ENCODE assay signal across 24 cellular contexts in genomic region chr2:129755786-129756185, GRCh38.
"Had no signal": no experiment of that assay in that cellular context is flagged by ENCODE, and none has a peak within 500 bp of the region (broad histone marks: within the 10 kb centered on the region; RNA-seq: fewer than 3 reads in every experiment).

No MANE protein-coding gene starts in this region.

- H3K9ac ChIP-seq: parathyroid adenoma had no signal

- H3K9me3 ChIP-seq: lower lobe of right lung, prostate gland, testis, transverse colon had no signal

- H3K27ac ChIP-seq: coronary artery, dorsolateral prefrontal cortex, heart right ventricle, left ventricle myocardium inferior, lower lobe of right lung, parathyroid adenoma, prostate gland, testis, transverse colon had no signal

- H3K27me3 ChIP-seq: testis, transverse colon had no signal

- H2AFZ ChIP-seq: parathyroid adenoma had no signal

- H3K79me2 ChIP-seq: parathyroid adenoma had no signal

- H3K4me3 ChIP-seq: coronary artery, dorsolateral prefrontal cortex, heart right ventricle, left ventricle myocardium inferior, lower lobe of right lung, prostate gland, testis, transverse colon had no signal

- H3K4me1 Mint-ChIP-seq: immature natural killer cell; memory B cell; stimulated activated naive CD8-positive, alpha-beta T cell treated with anti-CD3 and anti-CD28 coated beads, Interleukin-15, amount 100 ng/mL, for 72 hours had no signal

- H3K4me3 Mint-ChIP-seq: immature natural killer cell; memory B cell; natural killer cell treated with Interleukin-12 subunit alpha and Interleukin-12 subunit beta and Interleukin-15 and Interleukin-18, amount 100 ng/mL, for 72 hours; stimulated activated naive B cell treated with anti-CD40 and anti-IgM and Interleukin-4, amounts not matched to agents 10 μg/mL and 1 μg/mL and 100 μg/mL, for 72 hours; stimulated activated naive CD8-positive, alpha-beta T cell treated with anti-CD3 and anti-CD28 coated beads, Interleukin-15, amount 100 ng/mL, for 72 hours had no signal

- H3K36me3 Mint-ChIP-seq: immature natural killer cell; memory B cell; natural killer cell treated with Interleukin-12 subunit alpha and Interleukin-12 subunit beta and Interleukin-15 and Interleukin-18, amount 100 ng/mL, for 72 hours had no signal

- ATAC-seq: esophagus mucosa; heart right ventricle; left cardiac atrium; lower lobe of right lung; natural killer cell treated with Interleukin-12 subunit alpha and Interleukin-12 subunit beta and Interleukin-15 and Interleukin-18, amount 100 ng/mL, for 72 hours; sciatic nerve; stimulated activated naive B cell treated with anti-CD40 and anti-IgM and Interleukin-4, amounts not matched to agents 10 μg/mL and 1 μg/mL and 100 μg/mL, for 72 hours; stimulated activated naive CD8-positive, alpha-beta T cell treated with anti-CD3 and anti-CD28 coated beads, Interleukin-15, amount 100 ng/mL, for 72 hours had no signal

- H3K27ac Mint-ChIP-seq: immature natural killer cell; memory B cell; natural killer cell treated with Interleukin-12 subunit alpha and Interleukin-12 subunit beta and Interleukin-15 and Interleukin-18, amount 100 ng/mL, for 72 hours; stimulated activated naive B cell treated with anti-CD40 and anti-IgM and Interleukin-4, amounts not matched to agents 10 μg/mL and 1 μg/mL and 100 μg/mL, for 72 hours; stimulated activated naive CD8-positive, alpha-beta T cell treated with anti-CD3 and anti-CD28 coated beads, Interleukin-15, amount 100 ng/mL, for 72 hours had no signal

- H3K4me1 ChIP-seq: left ventricle myocardium inferior, lower lobe of right lung, parathyroid adenoma, prostate gland, testis had no signal

- DNase-seq: dorsolateral prefrontal cortex; effector memory CD4-positive, alpha-beta T cell; heart right ventricle; hypothalamus; immature natural killer cell; kidney; left cardiac atrium; left ventricle myocardium inferior; lower lobe of right lung; midbrain; occipital lobe; stimulated activated CD4-positive, alpha-beta T cell treated with anti-CD3 and anti-CD28 coated beads, Interleukin-2, amount 100 ng/mL, for 24 hours; stimulated activated CD4-positive, alpha-beta T cell treated with anti-CD3 and anti-CD28 coated beads, Interleukin-4, amount 100 ng/mL, for 4 hours; stimulated activated naive B cell treated with anti-CD40 and anti-IgM and Interleukin-4, amounts not matched to agents 10 μg/mL and 1 μg/mL and 100 μg/mL, for 72 hours; stimulated activated naive CD8-positive, alpha-beta T cell treated with anti-CD3 and anti-CD28 coated beads, Interleukin-15, amount 100 ng/mL, for 72 hours; testis; transverse colon had no signal

- H3K36me3 ChIP-seq: heart right ventricle, left ventricle myocardium inferior, lower lobe of right lung, prostate gland, transverse colon had no signal

- H3K9me3 Mint-ChIP-seq: immature natural killer cell; natural killer cell treated with Interleukin-12 subunit alpha and Interleukin-12 subunit beta and Interleukin-15 and Interleukin-18, amount 100 ng/mL, for 72 hours; stimulated activated naive CD8-positive, alpha-beta T cell treated with anti-CD3 and anti-CD28 coated beads, Interleukin-15, amount 100 ng/mL, for 72 hours had no signal
